8 cellular contexts compared by ENCODE assay signal in the genomic region with DNA sequence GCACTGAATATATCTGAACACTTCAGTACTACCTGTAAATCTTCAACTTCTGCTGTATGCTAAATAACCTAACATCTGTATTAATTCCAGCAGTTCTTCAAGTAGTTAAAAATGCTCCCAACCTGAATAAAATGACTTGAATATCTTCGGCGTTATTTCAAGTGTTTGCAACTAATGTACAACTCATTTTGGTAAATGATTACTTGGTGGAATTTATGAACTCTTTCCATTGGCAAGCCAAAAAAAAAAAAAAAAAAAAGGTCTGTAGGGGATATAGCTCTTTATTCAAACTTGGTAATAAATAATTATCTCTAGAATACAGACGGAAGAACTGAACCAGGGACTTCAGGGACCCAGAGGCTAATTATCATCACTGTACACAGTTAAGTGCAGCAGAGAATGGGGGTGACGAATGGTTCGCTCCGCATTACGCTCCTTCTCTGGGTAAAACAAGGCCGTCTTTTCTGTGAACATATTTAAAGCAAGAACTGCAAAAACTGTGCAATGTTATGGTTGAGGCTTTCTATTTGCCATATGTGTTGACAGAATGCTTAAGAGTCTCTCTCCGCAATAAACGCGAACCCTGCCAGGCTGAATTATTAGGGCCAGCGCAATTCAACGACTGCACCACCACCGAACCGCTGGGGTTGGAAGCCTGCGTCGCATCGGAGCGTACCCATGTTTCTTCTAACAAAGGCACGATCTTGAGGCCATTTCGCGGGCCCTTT.
DNase-seq lines count a peak whose midpoint lies in the region; ATAC-seq lines count a peak whose summit lies in the region.

No MANE protein-coding gene starts in this region.

- H3K36me3 ChIP-seq in ACC112 (ENCODE audit: insufficient read depth, low read length) (no peaks in the 10 kb centered on the region), muscle layer of colon (ENCODE audit: insufficient read depth, low read length) (no peaks in the 10 kb centered on the region)

- DNase-seq in NCI-H345 (lab: John Stamatoyannopoulos, UW) (peak; percentile 74), epidermal melanocyte (ENCODE audit: insufficient read length, low spot score) (no peak), cerebellar nuclear complex (lab: John Stamatoyannopoulos, UW) (no peak)

- peaks cover 22% of the 10 kb centered on the region for H3K36me3 Mint-ChIP-seq in dendritic cell treated with granulocyte-macrophage colony-stimulating factor and Interleukin-4, amounts not matched to agents 40 ng/mL and 50 ng/mL, for 4 days (ENCODE audit: low read depth)

- H3K9me3 ChIP-seq in muscle layer of colon (ENCODE audit: low read length): no peaks in the 10 kb centered on the region

- peak overlapping the region; percentile 76 for H3K4me3 Mint-ChIP-seq in dendritic cell treated with granulocyte-macrophage colony-stimulating factor and Interleukin-4, amounts not matched to agents 40 ng/mL and 50 ng/mL, for 4 days

- no peaks in the 10 kb centered on the region for H3K27me3 ChIP-seq in ACC112 (ENCODE audit: insufficient read depth, low read length)
- no peaks in the 10 kb centered on the region for H3K27me3 ChIP-seq in muscle layer of colon (ENCODE audit: control insufficient read depth in 1 of 2, insufficient read depth in 2 of 2, low read length in 2 of 2)

- intact Hi-C loops in dendritic cell treated with granulocyte-macrophage colony-stimulating factor and Interleukin-4, amounts not matched to agents 40 ng/mL and 50 ng/mL, for 4 days (cut with micrococcal nuclease): loop anchor here (5.0 to 10.0 kb wide), 3 partner anchors 100 to 218 kb away; partner anchors contain the start of gene SREK1

- H3K27ac ChIP-seq in ACC112 (ENCODE audit: low read depth, low read length) (peak overlapping the region; percentile 74), muscle layer of colon (ENCODE audit: low read depth, low read length) (peak overlapping the region; percentile 98)

- H3K9ac ChIP-seq in muscle layer of colon (ENCODE audit: low read length): peak overlapping the region; percentile 40

- H3K4me3 ChIP-seq in ACC112 (ENCODE audit: low read depth, low read length) (peak overlapping the region; percentile 93), muscle layer of colon (ENCODE audit: low read depth in 1 of 2, low read length in 2 of 2) (peak overlapping the region; percentile 67 to 78)

- H2AFZ ChIP-seq in ACC112 (ENCODE audit: low read length, unreplicated experiment): peak overlapping the region; percentile 55

- ATAC-seq in GM18519 (IDR thresholded peaks at IDR 0.05; ENCODE audit: low FRiP score, unreplicated experiment): peak; percentile 1
- no peak for ATAC-seq in HG03025 (IDR thresholded peaks at IDR 0.05; ENCODE audit: low FRiP score, unreplicated experiment)

- peaks cover 9% of the 10 kb centered on the region for H3K27me3 Mint-ChIP-seq in dendritic cell treated with granulocyte-macrophage colony-stimulating factor and Interleukin-4, amounts not matched to agents 40 ng/mL and 50 ng/mL, for 4 days

- H3K27ac Mint-ChIP-seq in dendritic cell treated with granulocyte-macrophage colony-stimulating factor and Interleukin-4, amounts not matched to agents 40 ng/mL and 50 ng/mL, for 4 days: peak overlapping the region; percentile 100

- peaks cover 18% of the 10 kb centered on the region for H3K4me1 Mint-ChIP-seq in dendritic cell treated with granulocyte-macrophage colony-stimulating factor and Interleukin-4, amounts not matched to agents 40 ng/mL and 50 ng/mL, for 4 days (ENCODE audit: low read depth)

- H3K9me3 Mint-ChIP-seq in dendritic cell treated with granulocyte-macrophage colony-stimulating factor and Interleukin-4, amounts not matched to agents 40 ng/mL and 50 ng/mL, for 4 days: no peaks in the 10 kb centered on the region

- H3K79me2 ChIP-seq in ACC112 (ENCODE audit: control insufficient read depth, insufficient read depth, low read length, unreplicated experiment): peaks cover 31% of the 10 kb centered on the region

- H3K4me1 ChIP-seq in ACC112 (ENCODE audit: control insufficient read depth, insufficient read depth, low read length, unreplicated experiment) (peaks cover 12% of the 10 kb centered on the region), muscle layer of colon (ENCODE audit: insufficient read depth, low read length) (peaks cover 15% of the 10 kb centered on the region)
